ENCODE assay signal across 32 cellular contexts in the genomic region with DNA sequence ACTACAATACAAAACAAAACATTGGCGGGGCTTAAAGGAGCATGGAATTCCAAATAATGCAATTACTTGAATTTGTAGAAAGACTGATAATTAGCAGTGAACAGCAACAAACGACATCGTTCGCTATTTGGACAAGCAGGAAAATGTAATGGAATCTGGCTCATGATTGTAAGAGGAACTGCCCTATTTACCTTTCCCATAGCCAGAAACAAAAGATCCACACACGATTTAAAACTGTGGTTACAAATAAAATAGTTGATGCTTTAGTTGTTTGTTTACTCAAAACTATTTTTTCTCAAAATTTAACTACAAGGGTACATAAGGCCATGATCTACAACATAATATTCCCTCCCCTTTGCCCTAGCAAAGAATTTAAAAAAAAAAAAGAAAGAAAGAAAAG. TPM values are rescaled to one million over a fixed set of nuclear protein-coding genes. Genes with fewer than 3 reads are reported as not detected.
DNase-seq lines count a peak whose midpoint lies in the region; ATAC-seq, FAIRE-seq and TF ChIP-seq lines count a peak whose summit lies in the region.
"Had no signal": no experiment of that assay in that cellular context is flagged by ENCODE, and none has a peak within 500 bp of the region (broad histone marks: within the 10 kb centered on the region; RNA-seq: fewer than 3 reads in every experiment).

No MANE protein-coding gene starts in this region.

- H2AFZ ChIP-seq in PC-3 (ENCODE audit: low read length) (0 out of 2 replicates have a peak overlapping the region, but pooled peaks have one; percentile 11), neural progenitor cell (replicated peaks) (peak overlapping the region; percentile 13)

- DNase-seq in A549 (ENCODE audit: low read depth in 1 of 2, low spot score in 1 of 2) (peak in 1 of 2 experiments; percentile 83), PC-3 (peak; percentile 73), dermis microvascular lymphatic vessel endothelial cell (ENCODE audit: low read depth in 2 of 2) (peak; percentile 13 to 81), neural progenitor cell (ENCODE audit: low spot score) (peak; percentile 17), left colon (no peak)
- DNase-seq: ACHN; activated effector memory CD4-positive, alpha-beta T cell treated with anti-CD3 and anti-CD28 coated beads, Interleukin-2, amount 50 U/mL, for 16 hours; activated naive CD8-positive, alpha-beta T cell treated with anti-CD3 and anti-CD28 coated beads for 36 hours; activated T-cell treated with anti-CD3 and anti-CD28 coated beads, Interleukin-2, amount 50 U/mL, for 1 hour; erythroblast; heart left ventricle; KG1; kidney glomerular epithelial cell; mammary epithelial cell; MM.1S; NCI-H1417 treated with DMSO at 0.1 percent for 48 hours; NCI-H510A; Right ventricle myocardium superior; T-helper 9 cell; tibial artery; WERI-Rb-1 had no signal

- intact Hi-C loops in PC-3 (cut with micrococcal nuclease) (loop anchor here (1.0 to 2.0 kb wide), 5 partner anchors 37 to 179 kb away; no protein-coding TSS in a partner anchor), left colon (cut with DNase I, micrococcal nuclease) (no loop called here)

- H3F3A ChIP-seq in PC-3 (ENCODE audit: low read length, unreplicated experiment) (no peaks in the 10 kb centered on the region), neural progenitor cell (ENCODE audit: low read depth) (no peaks in the 10 kb centered on the region)

- H3K4me1 ChIP-seq in A549 (peaks cover 38% of the 10 kb centered on the region), PC-3 (ENCODE audit: insufficient read depth, low read length) (peaks cover 16% of the 10 kb centered on the region), neural progenitor cell (peaks cover 7% of the 10 kb centered on the region)
- H3K4me1 ChIP-seq: tibial artery had no signal

- no peaks in the 10 kb centered on the region; the same call in 2 of the 3 replicates for H3K9me3 ChIP-seq in A549
- no peaks in the 10 kb centered on the region for H3K9me3 ChIP-seq in PC-3 (ENCODE audit: low read length)
- H3K9me3 ChIP-seq in neural progenitor cell (ENCODE audit: low read depth), result no peaks in the 10 kb centered on the region
- H3K9me3 ChIP-seq: ascending aorta, BLaER1, stomach had no signal

- no peak for FAIRE-seq in A549 (lab: Jason Lieb, UNC)
- FAIRE-seq: G401.6, H54 had no signal

- TF ChIP-seq CTCF in A549 (IDR thresholded peaks at IDR 0.05) (no peak), PC-3 (conservative IDR thresholded peaks at IDR 0.05; ENCODE audit: low read depth, low read length) (no peak), neural progenitor cell (IDR thresholded peaks at IDR 0.05) (no peak)

- H3K9me2 ChIP-seq in PC-3 (replicated peaks; ENCODE audit: low read length), result no peaks in the 10 kb centered on the region

- POLR2A ChIA-PET in A549 (lab: Yijun Ruan, JAX) (no interaction called here), PC-3 (lab: Charles Lee; ENCODE audit: unreplicated experiment) (no interaction called here)

- H3K27me3 ChIP-seq in PC-3 (ENCODE audit: low read length) (no peaks in the 10 kb centered on the region), neural progenitor cell (no peaks in the 10 kb centered on the region)
- H3K27me3 ChIP-seq: ascending aorta, BLaER1, heart left ventricle, stomach, tibial artery had no signal

- H3K9ac ChIP-seq in PC-3 (ENCODE audit: low read length), result peak overlapping the region; percentile 92
- no peak overlapping the region for H3K9ac ChIP-seq in neural progenitor cell
- H3K9ac ChIP-seq: BLaER1 had no signal

- no peaks in the 10 kb centered on the region for H3K36me3 Mint-ChIP-seq in neural progenitor cell
- no peaks in the 10 kb centered on the region for H3K36me3 Mint-ChIP-seq in stimulated activated memory B cell treated with anti-CD40 and anti-IgM and Interleukin-4, amounts not matched to agents 10 μg/mL and 1 μg/mL and 100 μg/mL, for 72 hours
- H3K36me3 Mint-ChIP-seq: activated naive CD8-positive, alpha-beta T cell treated with anti-CD3 and anti-CD28 coated beads for 36 hours had no signal

- no peaks in the 10 kb centered on the region for H3K36me3 ChIP-seq in PC-3 (ENCODE audit: low read depth, low read length)
- no peaks in the 10 kb centered on the region for H3K36me3 ChIP-seq in neural progenitor cell
- H3K36me3 ChIP-seq: ascending aorta, BLaER1, heart left ventricle, stomach, tibial artery, WERI-Rb-1 had no signal

- H3K4me1 Mint-ChIP-seq in neural progenitor cell, result peaks cover 5% of the 10 kb centered on the region
- no peaks in the 10 kb centered on the region for H3K4me1 Mint-ChIP-seq in stimulated activated memory B cell treated with anti-CD40 and anti-IgM and Interleukin-4, amounts not matched to agents 10 μg/mL and 1 μg/mL and 100 μg/mL, for 72 hours
- H3K4me1 Mint-ChIP-seq: activated CD4-positive, alpha-beta T cell treated with anti-CD3 and anti-CD28 coated beads, Interleukin-2, amount 10 ng/mL, durations not matched to agents 24 days and 14 days; central memory CD8-positive, alpha-beta T cell had no signal

- CTCF ChIA-PET in A549 (lab: Yijun Ruan, JAX), result no interaction called here
- CTCF ChIA-PET in PC-3 (lab: Charles Lee), result no interaction called here

- TF ChIP-seq EP300 in A549 (IDR thresholded peaks at IDR 0.05), result no peak

- no peak overlapping the region for H3K4me3 Mint-ChIP-seq in neural progenitor cell
- H3K4me3 Mint-ChIP-seq in stimulated activated memory B cell treated with anti-CD40 and anti-IgM and Interleukin-4, amounts not matched to agents 10 μg/mL and 1 μg/mL and 100 μg/mL, for 72 hours, result no peak overlapping the region
- H3K4me3 Mint-ChIP-seq: activated CD4-positive, alpha-beta T cell treated with anti-CD3 and anti-CD28 coated beads, Interleukin-2, amount 10 ng/mL, durations not matched to agents 24 days and 14 days; activated naive CD8-positive, alpha-beta T cell treated with anti-CD3 and anti-CD28 coated beads for 36 hours; central memory CD8-positive, alpha-beta T cell had no signal

- TF ChIP-seq POLR2A in A549 (IDR thresholded peaks at IDR 0.05; ENCODE audit: low read length), result no peak

- 1% methylated on average over 5 of the region's 5 CpGs for WGBS in A549 (ENCODE audit: missing lambda C conversion rate)

- H3K27ac Mint-ChIP-seq in neural progenitor cell, result no peak overlapping the region
- H3K27ac Mint-ChIP-seq in stimulated activated memory B cell treated with anti-CD40 and anti-IgM and Interleukin-4, amounts not matched to agents 10 μg/mL and 1 μg/mL and 100 μg/mL, for 72 hours, result no peak overlapping the region
- H3K27ac Mint-ChIP-seq: activated CD4-positive, alpha-beta T cell treated with anti-CD3 and anti-CD28 coated beads, Interleukin-2, amount 10 ng/mL, durations not matched to agents 24 days and 14 days; activated naive CD8-positive, alpha-beta T cell treated with anti-CD3 and anti-CD28 coated beads for 36 hours had no signal

- peak overlapping the region; percentile 99 for H3K4me2 ChIP-seq in A549
- peak overlapping the region; percentile 80 for H3K4me2 ChIP-seq in PC-3 (ENCODE audit: low read length)
- peak overlapping the region; percentile 11 for H3K4me2 ChIP-seq in neural progenitor cell
- H3K4me2 ChIP-seq: BLaER1 had no signal

- ATAC-seq in A549 (peak in 1 of 2 experiments; percentile 70; a peak in 3 of 6 replicates), PC-3 (peak; percentile 84), HG02852 (IDR thresholded peaks at IDR 0.05; ENCODE audit: unreplicated experiment) (no peak), left colon (no peak), GM19328 (IDR thresholded peaks at IDR 0.05; ENCODE audit: unreplicated experiment) (no peak)
- no peak for ATAC-seq in stimulated activated memory B cell treated with anti-CD40 and anti-IgM and Interleukin-4, amounts not matched to agents 10 μg/mL and 1 μg/mL and 100 μg/mL, for 72 hours
- ATAC-seq: heart left ventricle had no signal

- H3K4me3 ChIP-seq in A549 (peak overlapping the region; percentile 44), PC-3 (ENCODE audit: low read length) (peak overlapping the region; percentile 59), neural progenitor cell (no peak overlapping the region)
- H3K4me3 ChIP-seq: ascending aorta, BLaER1, heart left ventricle, skin epidermis, stomach, tibial artery had no signal

- peak overlapping the region; percentile 85 to 91 for H3K27ac ChIP-seq in A549
- peak overlapping the region; percentile 95 for H3K27ac ChIP-seq in PC-3 (ENCODE audit: low read length)
- no peak overlapping the region for H3K27ac ChIP-seq in neural progenitor cell
- H3K27ac ChIP-seq: ascending aorta, BLaER1, heart left ventricle, tibial artery, WERI-Rb-1 had no signal

- H3K9me3 Mint-ChIP-seq in neural progenitor cell, result peaks cover 9% of the 10 kb centered on the region
- no peaks in the 10 kb centered on the region for H3K9me3 Mint-ChIP-seq in stimulated activated memory B cell treated with anti-CD40 and anti-IgM and Interleukin-4, amounts not matched to agents 10 μg/mL and 1 μg/mL and 100 μg/mL, for 72 hours
- H3K9me3 Mint-ChIP-seq: activated CD4-positive, alpha-beta T cell treated with anti-CD3 and anti-CD28 coated beads, Interleukin-2, amount 10 ng/mL, durations not matched to agents 24 days and 14 days; activated naive CD8-positive, alpha-beta T cell treated with anti-CD3 and anti-CD28 coated beads for 36 hours; central memory CD8-positive, alpha-beta T cell had no signal

- H3K79me2 ChIP-seq in PC-3 (ENCODE audit: low read length) (no peaks in the 10 kb centered on the region), neural progenitor cell (ENCODE audit: low read depth) (no peaks in the 10 kb centered on the region)

- BruUV-seq in PC-3 (replicated peaks; lab: Mats Ljungman, UMichigan), result no TSS peak

- no peaks in the 10 kb centered on the region for H4K20me1 ChIP-seq in PC-3 (ENCODE audit: low read length)
- H4K20me1 ChIP-seq in neural progenitor cell (ENCODE audit: low read depth), result no peaks in the 10 kb centered on the region
- H4K20me1 ChIP-seq: BLaER1 had no signal

- H3K27me3 Mint-ChIP-seq in neural progenitor cell (ENCODE audit: insufficient read depth, low read depth), result peaks cover 4% of the 10 kb centered on the region
- peaks cover 16% of the 10 kb centered on the region for H3K27me3 Mint-ChIP-seq in stimulated activated memory B cell treated with anti-CD40 and anti-IgM and Interleukin-4, amounts not matched to agents 10 μg/mL and 1 μg/mL and 100 μg/mL, for 72 hours

- no peak for TF ChIP-seq RAD21 in A549 (conservative IDR thresholded peaks at IDR 0.05 in 1 of 2, IDR thresholded peaks at IDR 0.05 in 1 of 2)

RNA-seq across cellular contexts. Expression of a gene that starts 38.1 kb away (rescaled TPM):
- 24.6 and 25.3 TPM in 2 replicates for polyA plus RNA-seq in A549 (2011; rRNA removed)
- 6.2 and 7.3 TPM in 2 replicates for polyA plus RNA-seq in A549 (2012; cell fraction: cytosol; rRNA removed)
- polyA plus RNA-seq in A549 (2012; cell fraction: nucleus; rRNA removed), result 10.2 and 16.1 TPM in 2 replicates
- 8.4 to 9.9 TPM (median 9.5 TPM) in 3 replicates for polyA plus RNA-seq in A549 (2017; fragmentation: RNase III; extraction: RNeasy Plus Mini Kit Qiagen cat#74134 plus additional on column Dnase treatment)
- polyA minus RNA-seq in A549 (2011; rRNA and poly(A)+ RNA removed), result 58.9 and 61.8 TPM in 2 replicates
- total RNA-seq in PC-3 (2014; rRNA removed), result 22.4 and 24.7 TPM in 2 replicates
- total RNA-seq in dermis microvascular lymphatic vessel endothelial cell, result 13.4 and 15.0 TPM in 2 replicates
- total RNA-seq in neural progenitor cell (ENCODE audit: low replicate concordance), result 44.4 and 52.4 TPM in 2 replicates
- total RNA-seq in left colon, result 10 to 100 TPM in 1 of 2 donors, 1 to 10 TPM in 1; 7.1 to 10.0 TPM

RNA-seq across cellular contexts. Expression of a gene that starts 45.3 kb away (rescaled TPM):
- 72.1 and 88.2 TPM in 2 replicates for polyA plus RNA-seq in A549 (2011; rRNA removed)
- polyA plus RNA-seq in A549 (2012; cell fraction: cytosol; rRNA removed), result 26.2 and 34.1 TPM in 2 replicates
- polyA plus RNA-seq in A549 (2012; cell fraction: nucleus; rRNA removed), result 25.7 and 26.8 TPM in 2 replicates
- 29.8 to 36.5 TPM (median 31.2 TPM) in 3 replicates for polyA plus RNA-seq in A549 (2017; fragmentation: RNase III; extraction: RNeasy Plus Mini Kit Qiagen cat#74134 plus additional on column Dnase treatment)
- polyA minus RNA-seq in A549 (2011; rRNA and poly(A)+ RNA removed), result 137 and 146 TPM in 2 replicates
- 17.9 and 20.8 TPM in 2 replicates for total RNA-seq in PC-3 (2014; rRNA removed)
- 18.0 and 28.7 TPM in 2 replicates for total RNA-seq in dermis microvascular lymphatic vessel endothelial cell
- 30.3 and 45.1 TPM in 2 replicates for total RNA-seq in neural progenitor cell (ENCODE audit: low replicate concordance)
- 10 to 100 TPM; 42.0 to 47.6 TPM for total RNA-seq in left colon

Comparison
In these comparisons a context has a peak if more than half of its experiments do, and no peak if none do; other contexts are left out.
1. DNase-seq: peak in PC-3 (single experiment), dermis microvascular lymphatic vessel endothelial cell (2 of 2) and neural progenitor cell (single experiment); none in left colon (0 of 2).
2. H3K4me2 ChIP-seq: peak in every context shown above with its lines; median percentile 99 in A549; 80 in PC-3; 11 in neural progenitor cell.